In the genomic region with DNA sequence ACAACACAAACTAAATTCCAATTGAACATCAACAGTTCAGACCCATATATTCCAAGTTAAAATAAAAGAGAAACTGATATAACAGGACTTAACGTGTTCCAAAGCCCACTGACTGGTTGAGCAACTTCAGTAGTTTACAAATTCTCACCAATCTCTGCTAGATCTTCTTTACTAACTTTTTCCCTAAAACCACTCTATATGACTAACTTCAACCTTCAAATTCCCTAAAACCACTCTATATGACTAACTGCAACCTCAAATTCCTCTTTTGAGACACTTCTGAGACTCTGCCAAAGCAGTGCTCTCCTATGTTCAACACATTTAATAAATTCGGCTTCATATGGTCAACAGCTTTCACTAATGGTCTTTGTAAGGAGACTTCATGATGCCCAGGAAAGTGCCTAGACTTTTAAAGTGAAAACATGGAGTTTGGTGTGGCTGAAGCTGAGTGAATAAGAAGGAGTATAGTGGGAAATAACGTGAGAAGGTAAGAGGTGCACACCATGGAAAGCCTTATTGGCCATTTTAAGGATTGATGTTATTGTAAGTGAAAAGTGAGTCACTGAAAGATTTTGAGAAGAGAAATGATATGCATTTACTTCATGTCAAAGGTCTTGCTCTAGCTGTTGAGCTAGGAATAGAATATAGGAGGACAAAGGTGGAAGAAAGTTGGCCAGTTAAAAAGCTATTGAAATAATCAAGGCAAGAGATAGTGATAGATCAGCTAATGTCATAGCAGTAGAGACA, we compare ENCODE assay signal across 14 cellular contexts.
DNase-seq lines count a peak whose midpoint lies in the region; ATAC-seq and TF ChIP-seq lines count a peak whose summit lies in the region.
"Had no signal": no experiment of that assay in that cellular context is flagged by ENCODE, and none has a peak within 500 bp of the region (broad histone marks: within the 10 kb centered on the region; RNA-seq: fewer than 3 reads in every experiment).

No MANE protein-coding gene starts in this region.

- H3F3A ChIP-seq in PC-3 (ENCODE audit: low read length, unreplicated experiment) = peaks cover 4% of the 10 kb centered on the region

- ATAC-seq in PC-3 = peak; percentile 94
- no peak for ATAC-seq in GM18498 (IDR thresholded peaks at IDR 0.05; ENCODE audit: unreplicated experiment)
- ATAC-seq in natural killer cell treated with Interleukin-12 subunit alpha and Interleukin-12 subunit beta and Interleukin-15 and Interleukin-18, amount 100 ng/mL, for 72 hours = no peak

- H3K9me3 ChIP-seq in PC-3 (ENCODE audit: low read length) = no peaks in the 10 kb centered on the region
- H3K9me3 ChIP-seq: thyroid gland had no signal

- peak overlapping the region; percentile 30 for H3K4me3 ChIP-seq in PC-3 (ENCODE audit: low read length)
- H3K4me3 ChIP-seq in fibroblast of mammary gland (ENCODE audit: control insufficient read depth, low read depth, low read length) = no peak overlapping the region
- H3K4me3 ChIP-seq: spleen, thyroid gland had no signal

- no peak overlapping the region for H3K27ac Mint-ChIP-seq in natural killer cell treated with Interleukin-12 subunit alpha and Interleukin-12 subunit beta and Interleukin-15 and Interleukin-18, amount 100 ng/mL, for 72 hours
- H3K27ac Mint-ChIP-seq: activated naive CD8-positive, alpha-beta T cell treated with anti-CD3 and anti-CD28 coated beads, Interleukin-2, amount 10 ng/mL, durations not matched to agents 7 days and 5 days had no signal

- CTCF ChIA-PET in PC-3 (lab: Charles Lee) = interaction anchor here (0.6 kb wide), 1 partner anchor 18 kb away, joined by 3 read pairs; no protein-coding TSS in a partner anchor

- H3K27me3 ChIP-seq in PC-3 (ENCODE audit: low read length) = no peaks in the 10 kb centered on the region
- H3K27me3 ChIP-seq: spleen, thyroid gland had no signal

- peaks cover 5 to 6% of the 10 kb centered on the region in 2 donors for H3K4me1 Mint-ChIP-seq in natural killer cell treated with Interleukin-12 subunit alpha and Interleukin-12 subunit beta and Interleukin-15 and Interleukin-18, amount 100 ng/mL, for 72 hours (ENCODE audit: low read depth in 2 of 2)
- H3K4me1 Mint-ChIP-seq: activated naive CD8-positive, alpha-beta T cell treated with anti-CD3 and anti-CD28 coated beads, Interleukin-2, amount 10 ng/mL, durations not matched to agents 7 days and 5 days had no signal

- no peaks in the 10 kb centered on the region for H3K27me3 Mint-ChIP-seq in natural killer cell treated with Interleukin-12 subunit alpha and Interleukin-12 subunit beta and Interleukin-15 and Interleukin-18, amount 100 ng/mL, for 72 hours
- H3K27me3 Mint-ChIP-seq: activated naive CD8-positive, alpha-beta T cell treated with anti-CD3 and anti-CD28 coated beads, Interleukin-2, amount 10 ng/mL, durations not matched to agents 7 days and 5 days had no signal

- DNase-seq in NOMO-1 treated with DMSO at 0.1 percent for 48 hours (lab: John Stamatoyannopoulos, UW; ENCODE audit: unreplicated experiment) = peak; percentile 51
- DNase-seq in NOMO-1 treated with dmso at 0.1 percent for 144 hours (lab: John Stamatoyannopoulos, UW; ENCODE audit: unreplicated experiment) = no peak
- peak; percentile 92 for DNase-seq in PC-3
- DNase-seq in fibroblast of mammary gland (ENCODE audit: low read depth) = peak; percentile 81
- peak; percentile 69 for DNase-seq in stromal cell of bone marrow (ENCODE audit: low read depth)
- DNase-seq in NCI-H146 (lab: John Stamatoyannopoulos, UW) = no peak
- DNase-seq in natural killer cell treated with Interleukin-12 subunit alpha and Interleukin-12 subunit beta and Interleukin-15 and Interleukin-18, amount 100 ng/mL, for 72 hours (ENCODE audit: low spot score) = no peak
- DNase-seq: activated naive CD8-positive, alpha-beta T cell treated with anti-CD3 and anti-CD28 coated beads, Interleukin-2, amount 10 ng/mL, durations not matched to agents 7 days and 5 days; DMS 273 treated with DMSO at 0.1 percent for 48 hours; head of caudate nucleus; spleen; thyroid gland had no signal

- no peaks in the 10 kb centered on the region for H4K20me1 ChIP-seq in PC-3 (ENCODE audit: low read length)

- peaks cover 23% of the 10 kb centered on the region for H3K9me3 Mint-ChIP-seq in natural killer cell treated with Interleukin-12 subunit alpha and Interleukin-12 subunit beta and Interleukin-15 and Interleukin-18, amount 100 ng/mL, for 72 hours

- H3K9me2 ChIP-seq in PC-3 (replicated peaks; ENCODE audit: low read length) = no peaks in the 10 kb centered on the region

- intact Hi-C loops in PC-3 (cut with micrococcal nuclease) = loop anchor here (5.0 kb wide), 1 partner anchor 58 kb away; no protein-coding TSS in a partner anchor

- peak overlapping the region; percentile 39 for H2AFZ ChIP-seq in PC-3 (ENCODE audit: low read length)

- H3K36me3 ChIP-seq in PC-3 (ENCODE audit: low read depth, low read length) = no peaks in the 10 kb centered on the region
- H3K36me3 ChIP-seq: spleen, thyroid gland had no signal

- no peak for TF ChIP-seq CTCF in PC-3 (conservative IDR thresholded peaks at IDR 0.05; ENCODE audit: low read depth, low read length)
- TF ChIP-seq CTCF in fibroblast of mammary gland (conservative IDR thresholded peaks at IDR 0.05; ENCODE audit: control insufficient read depth, insufficient read depth, low read depth, low read length) = no peak

- peaks cover 6% of the 10 kb centered on the region for H3K36me3 Mint-ChIP-seq in natural killer cell treated with Interleukin-12 subunit alpha and Interleukin-12 subunit beta and Interleukin-15 and Interleukin-18, amount 100 ng/mL, for 72 hours
- H3K36me3 Mint-ChIP-seq: activated naive CD8-positive, alpha-beta T cell treated with anti-CD3 and anti-CD28 coated beads, Interleukin-2, amount 10 ng/mL, durations not matched to agents 7 days and 5 days had no signal

- H3K9ac ChIP-seq in PC-3 (ENCODE audit: low read length) = no peak overlapping the region

- H3K4me2 ChIP-seq in PC-3 (ENCODE audit: low read length) = peak overlapping the region; percentile 66

- H3K79me2 ChIP-seq in PC-3 (ENCODE audit: low read length) = no peaks in the 10 kb centered on the region

- POLR2A ChIA-PET in PC-3 (lab: Charles Lee; ENCODE audit: unreplicated experiment) = no interaction called here

- H3K4me1 ChIP-seq in PC-3 (ENCODE audit: insufficient read depth, low read length) = peaks cover 31% of the 10 kb centered on the region
- H3K4me1 ChIP-seq: spleen, thyroid gland had no signal

- H3K4me3 Mint-ChIP-seq in natural killer cell treated with Interleukin-12 subunit alpha and Interleukin-12 subunit beta and Interleukin-15 and Interleukin-18, amount 100 ng/mL, for 72 hours = no peak overlapping the region
- H3K4me3 Mint-ChIP-seq: activated naive CD8-positive, alpha-beta T cell treated with anti-CD3 and anti-CD28 coated beads, Interleukin-2, amount 10 ng/mL, durations not matched to agents 7 days and 5 days had no signal

- peak overlapping the region; percentile 84 for H3K27ac ChIP-seq in PC-3 (ENCODE audit: low read length)
- H3K27ac ChIP-seq: 22Rv1, spleen, thyroid gland had no signal

- BruUV-seq in PC-3 (replicated peaks; lab: Mats Ljungman, UMichigan) = no TSS peak

Comparison
In these comparisons a context has a peak if more than half of its experiments do, and no peak if none do; other contexts are left out.
1. DNase-seq: peak in NOMO-1 treated with DMSO at 0.1 percent for 48 hours (single experiment), PC-3 (single experiment), fibroblast of mammary gland (single experiment) and stromal cell of bone marrow (single experiment); none in NOMO-1 treated with dmso at 0.1 percent for 144 hours (single experiment), NCI-H146 (single experiment) and natural killer cell treated with Interleukin-12 subunit alpha and Interleukin-12 subunit beta and Interleukin-15 and Interleukin-18, amount 100 ng/mL, for 72 hours (single experiment).